8 cellular contexts compared by ENCODE assay signal in the genomic region with DNA sequence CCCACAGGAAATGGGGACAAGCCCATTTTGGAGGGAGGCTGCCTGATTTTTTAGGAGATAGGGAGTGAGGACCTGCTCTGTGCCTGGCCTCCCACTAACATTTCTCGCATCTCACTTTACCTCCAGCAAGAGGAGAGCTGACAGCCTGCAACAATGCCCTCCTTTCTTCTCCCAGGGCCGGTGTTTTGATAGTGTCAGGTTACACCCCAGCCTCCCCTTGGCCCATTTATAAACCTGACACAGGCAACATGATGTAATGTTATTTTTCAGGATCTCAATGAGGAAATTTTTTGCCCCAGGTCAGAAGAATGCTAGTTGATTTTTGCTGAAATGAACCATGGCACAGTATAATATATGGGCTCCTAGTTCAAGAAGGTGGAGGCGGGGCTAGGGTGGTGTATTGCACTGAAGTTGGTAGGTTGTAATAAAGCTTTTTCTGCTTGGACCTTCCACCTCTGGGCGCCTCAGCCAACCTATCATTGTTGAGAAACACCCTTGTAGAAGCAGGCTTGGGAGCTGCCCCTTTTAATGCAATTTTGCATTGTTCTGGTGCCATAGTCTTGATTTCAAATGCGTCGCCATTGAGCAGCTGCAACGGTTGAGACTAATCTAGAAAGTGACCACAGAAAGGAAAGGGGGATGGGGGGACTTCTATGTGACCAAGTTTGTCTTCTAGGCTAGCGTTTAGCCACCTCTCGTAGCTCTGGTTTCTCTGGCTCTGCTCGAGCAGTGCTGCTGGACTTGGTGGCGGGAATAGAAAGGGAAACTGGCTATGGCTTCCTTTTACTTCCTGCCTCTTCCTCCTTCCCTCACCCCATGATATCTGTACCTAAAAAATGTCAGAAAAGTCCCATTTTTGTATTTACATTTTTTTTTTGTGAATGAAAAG. TPM values are rescaled to one million over a fixed set of nuclear protein-coding genes. Genes with fewer than 3 reads are reported as not detected.
DNase-seq lines count a peak whose midpoint lies in the region; TF ChIP-seq lines count a peak whose summit lies in the region.

No MANE protein-coding gene starts in this region.

- H3K9me3 Mint-ChIP-seq in Caco-2 (ENCODE audit: unreplicated experiment) (no peaks in the 10 kb centered on the region), chondrocyte (ENCODE audit: low read depth) (no peaks in the 10 kb centered on the region), mesothelial cell of epicardium (no peaks in the 10 kb centered on the region)
- peaks cover 0 to 8% (median 0%) of the 10 kb centered on the region in 5 donors for H3K9me3 Mint-ChIP-seq in CD8-positive, alpha-beta memory T cell

- H3K4me3 Mint-ChIP-seq in Caco-2 (ENCODE audit: unreplicated experiment): peak overlapping the region; percentile 14
- H3K4me3 Mint-ChIP-seq in chondrocyte (ENCODE audit: unreplicated experiment): peak overlapping the region; percentile 4
- peak overlapping the region; percentile 13 for H3K4me3 Mint-ChIP-seq in mesothelial cell of epicardium
- H3K4me3 Mint-ChIP-seq in CD8-positive, alpha-beta memory T cell: no peak overlapping the region

- in situ Hi-C loops in GM13977 (cut with MboI; ENCODE audit: low pct_unique_long_range_greater_than_20kb, low sequenced_read_pairs, unreplicated experiment): no loop called here
- in situ Hi-C loops in KBM-7 (cut with MboI; ENCODE audit: low pct_unique_long_range_greater_than_20kb, low sequenced_read_pairs): no loop called here

- peaks cover 2% of the 10 kb centered on the region; the same call in 1 of the 2 replicates for H3K36me3 ChIP-seq in Caco-2 (ENCODE audit: control insufficient read depth, insufficient read depth, low read length)
- no peaks in the 10 kb centered on the region for H3K36me3 ChIP-seq in CD8-positive, alpha-beta memory T cell (ENCODE audit: insufficient read depth, low read length)

- H3K27me3 Mint-ChIP-seq in Caco-2 (ENCODE audit: insufficient read depth, unreplicated experiment) (no peaks in the 10 kb centered on the region), chondrocyte (ENCODE audit: low read depth) (no peaks in the 10 kb centered on the region), mesothelial cell of epicardium (ENCODE audit: low read depth) (no peaks in the 10 kb centered on the region)
- H3K27me3 Mint-ChIP-seq in CD8-positive, alpha-beta memory T cell: no peaks in the 10 kb centered on the region

- no peak overlapping the region for H3K4me3 ChIP-seq in Caco-2 (ENCODE audit: low read depth, low read length)
- H3K4me3 ChIP-seq in CD8-positive, alpha-beta memory T cell (ENCODE audit: low read length): no peak overlapping the region

- intact Hi-C loops in Caco-2 (cut with micrococcal nuclease; ENCODE audit: unreplicated experiment): loop anchor here (1.0 to 5.0 kb wide), 2 partner anchors 10 to 165 kb away; no protein-coding TSS in a partner anchor

- BruUV-seq in Caco-2 (replicated peaks; lab: Mats Ljungman, UMichigan): no TSS peak

- POLR2A ChIA-PET in Caco-2 (lab: Charles Lee): interaction anchor here (0.7 to 1.8 kb wide), 2 partner anchors 10 to 53 kb away, joined by 3 to 4 read pairs; partner anchors contain the start of gene PBX1
- POLR2A ChIA-PET in CD8-positive, alpha-beta memory T cell (lab: Charles Lee): no interaction called here

- peak; percentile 62 to 71 for DNase-seq in Caco-2
- peak; percentile 88 for DNase-seq in NCI-H2107 (lab: John Stamatoyannopoulos, UW)
- DNase-seq in chondrocyte (ENCODE audit: low spot score): no peak
- peak in 1 of 2 experiments; percentile 64 for DNase-seq in mesothelial cell of epicardium (ENCODE audit: low spot score in 2 of 2, unreplicated experiment in 2 of 2)
- no peak for DNase-seq in GM13977 (ENCODE audit: low spot score)
- no peak for DNase-seq in KBM-7
- DNase-seq in activated CD4-positive, alpha-beta T cell treated with anti-CD3 and anti-CD28 coated beads for 1 hour: no peak
- no peak for DNase-seq in CD8-positive, alpha-beta memory T cell

- peaks cover 52% of the 10 kb centered on the region for H3K4me1 Mint-ChIP-seq in Caco-2 (ENCODE audit: low read depth, unreplicated experiment)
- peaks cover 55% of the 10 kb centered on the region for H3K4me1 Mint-ChIP-seq in chondrocyte (ENCODE audit: low read depth)
- peaks cover 95% of the 10 kb centered on the region for H3K4me1 Mint-ChIP-seq in mesothelial cell of epicardium
- no peaks in the 10 kb centered on the region for H3K4me1 Mint-ChIP-seq in CD8-positive, alpha-beta memory T cell

- no peaks in the 10 kb centered on the region for H3K27me3 ChIP-seq in Caco-2 (replicated peaks; ENCODE audit: control insufficient read depth, insufficient read depth, low read length)
- no peaks in the 10 kb centered on the region for H3K27me3 ChIP-seq in CD8-positive, alpha-beta memory T cell (ENCODE audit: insufficient read depth, low read length, poor library complexity, severe bottlenecking)

- TF ChIP-seq CTCF in Caco-2 (IDR thresholded peaks at IDR 0.05; ENCODE audit: insufficient read depth in 1 of 2, low read depth in 1 of 2, low read length in 1 of 2, severe bottlenecking in 1 of 2, unreplicated experiment in 1 of 2) (no peak), chondrocyte (IDR thresholded peaks at IDR 0.05) (no peak), mesothelial cell of epicardium (IDR thresholded peaks at IDR 0.05; ENCODE audit: unreplicated experiment) (no peak), GM13977 (IDR thresholded peaks at IDR 0.05; ENCODE audit: extremely low read depth, insufficient read depth, missing control alignments) (no peak)

- H3K36me3 Mint-ChIP-seq in Caco-2 (ENCODE audit: insufficient read depth, unreplicated experiment): peaks cover 17% of the 10 kb centered on the region
- H3K36me3 Mint-ChIP-seq in chondrocyte (ENCODE audit: low read depth): no peaks in the 10 kb centered on the region
- H3K36me3 Mint-ChIP-seq in mesothelial cell of epicardium: peaks cover 9% of the 10 kb centered on the region
- no peaks in the 10 kb centered on the region for H3K36me3 Mint-ChIP-seq in CD8-positive, alpha-beta memory T cell

- CTCF ChIA-PET in Caco-2 (lab: Charles Lee): interaction anchor here (1.3 kb wide), 1 partner anchor 10 kb away, joined by 5 read pairs; no protein-coding TSS in a partner anchor
- CTCF ChIA-PET in CD8-positive, alpha-beta memory T cell (lab: Charles Lee): no interaction called here

- H3K27ac Mint-ChIP-seq in Caco-2 (ENCODE audit: unreplicated experiment): peak overlapping the region; percentile 45
- H3K27ac Mint-ChIP-seq in chondrocyte (ENCODE audit: unreplicated experiment): peak overlapping the region; percentile 13
- H3K27ac Mint-ChIP-seq in mesothelial cell of epicardium: peak overlapping the region; percentile 97
- H3K27ac Mint-ChIP-seq in CD8-positive, alpha-beta memory T cell: peak overlapping the region in 1 of 8 donors; percentile 9

- H3K9me3 ChIP-seq in Caco-2: no peaks in the 10 kb centered on the region
- no peaks in the 10 kb centered on the region for H3K9me3 ChIP-seq in CD8-positive, alpha-beta memory T cell (ENCODE audit: low read length)

- no peak overlapping the region for H3K27ac ChIP-seq in CD8-positive, alpha-beta memory T cell (ENCODE audit: low read depth, low read length)

- H3K4me1 ChIP-seq in Caco-2: peaks cover 41% of the 10 kb centered on the region
- H3K4me1 ChIP-seq in CD8-positive, alpha-beta memory T cell (ENCODE audit: insufficient read depth, low read length): no peaks in the 10 kb centered on the region

RNA-seq across cellular contexts. Expression of gene PBX1, which starts 53.0 kb away (rescaled TPM):
- total RNA-seq in Caco-2 (2022) (101 and 103 TPM in 2 replicates), chondrocyte (21.5 to 38.0 TPM (median 23.0 TPM) in 3 replicates), mesothelial cell of epicardium (699 to 723 TPM (median 719 TPM) in 3 replicates)
- under 1 TPM; 0.13 to 0.16 TPM for total RNA-seq in CD8-positive, alpha-beta memory T cell
- 0.05 TPM for polyA plus RNA-seq in CD8-positive, alpha-beta memory T cell

Comparison
In these comparisons a context has a peak if more than half of its experiments do, and no peak if none do; other contexts are left out.
1. DNase-seq: peak in Caco-2 (2 of 2) and NCI-H2107 (single experiment); none in chondrocyte (single experiment), GM13977 (single experiment), KBM-7 (single experiment), activated CD4-positive, alpha-beta T cell treated with anti-CD3 and anti-CD28 coated beads for 1 hour (single experiment) and CD8-positive, alpha-beta memory T cell (0 of 5).
2. H3K4me3 Mint-ChIP-seq: peak in Caco-2 (single experiment), chondrocyte (single experiment) and mesothelial cell of epicardium (single experiment); none in CD8-positive, alpha-beta memory T cell (0 of 7).
3. RNA of gene PBX1, which starts 53.0 kb away (total RNA-seq): 699 to 723 TPM in mesothelial cell of epicardium, 101 to 103 TPM in Caco-2 and 21.5 to 38.0 TPM in chondrocyte; 0.13 to 0.16 TPM in CD8-positive, alpha-beta memory T cell; every median in the first group is over 10 times any median in the second.